11 cellular contexts compared by ENCODE assay signal in the genomic region with DNA sequence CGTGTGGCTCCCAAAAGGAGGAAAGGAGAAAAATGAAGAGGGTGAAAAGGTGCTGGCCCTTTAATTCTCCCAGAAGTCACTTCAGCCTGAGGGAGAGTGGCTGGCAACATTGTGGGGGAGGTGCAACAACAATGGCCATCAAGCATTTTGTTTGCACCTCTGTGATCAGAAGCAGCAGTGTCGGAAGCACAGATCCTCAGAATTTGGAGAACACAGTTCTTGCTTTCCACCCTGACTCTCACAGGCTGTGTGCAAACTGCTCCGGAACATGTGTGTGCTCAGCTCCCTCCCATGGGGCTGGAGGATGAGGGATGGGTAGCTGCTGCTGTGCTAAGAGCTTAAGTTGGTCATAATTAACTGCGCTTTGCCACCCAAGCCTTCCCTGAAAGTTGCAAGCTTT.
DNase-seq lines count a peak whose midpoint lies in the region; ATAC-seq and TF ChIP-seq lines count a peak whose summit lies in the region.
"Had no signal": no experiment of that assay in that cellular context is flagged by ENCODE, and none has a peak within 500 bp of the region (broad histone marks: within the 10 kb centered on the region; RNA-seq: fewer than 3 reads in every experiment).

No MANE protein-coding gene starts in this region.

- H2AFZ ChIP-seq in osteoblast (ENCODE audit: low read length): peak overlapping the region; percentile 74

- no peaks in the 10 kb centered on the region for H3K4me1 ChIP-seq in osteoblast (ENCODE audit: insufficient read depth, low read length)

- H3K27ac ChIP-seq in osteoblast (ENCODE audit: low read depth, low read length): no peak overlapping the region

- no peaks in the 10 kb centered on the region for H3K9me3 ChIP-seq in osteoblast (ENCODE audit: low read depth, low read length)

- no peaks in the 10 kb centered on the region for H3K36me3 ChIP-seq in osteoblast (ENCODE audit: insufficient read depth, low read length)

- H3K4me3 ChIP-seq in fibroblast of villous mesenchyme (ENCODE audit: low read depth, low read length) (peak overlapping the region; percentile 60), osteoblast (ENCODE audit: insufficient read depth, low read length) (peak overlapping the region; percentile 57)

- H4K20me1 ChIP-seq in osteoblast (ENCODE audit: insufficient read depth, low read length): no peaks in the 10 kb centered on the region

- peak overlapping the region; percentile 60 for H3K4me2 ChIP-seq in osteoblast (ENCODE audit: insufficient read depth, low read length)

- DNase-seq in D341Med (ENCODE audit: low spot score) (peak; percentile 58), NCI-H82 treated with DMSO at 0.1 percent for 48 hours (lab: John Stamatoyannopoulos, UW; ENCODE audit: unreplicated experiment) (peak; percentile 13), fibroblast of villous mesenchyme (ENCODE audit: low read depth) (no peak), osteoblast (ENCODE audit: insufficient read length, low spot score, missing footprints) (no peak), COR-L47 (lab: John Stamatoyannopoulos, UW) (no peak), T-helper 9 cell (no peak)
- DNase-seq: activated gamma-delta T cell treated with Interleukin-2 at 50 U/mL for 16 hours, NCI-H1436 had no signal

- no peak for TF ChIP-seq CTCF in fibroblast of villous mesenchyme (IDR thresholded peaks at IDR 0.05; ENCODE audit: insufficient read depth, low read depth, low read length)
- no peak for TF ChIP-seq CTCF in osteoblast (IDR thresholded peaks at IDR 0.05; ENCODE audit: extremely low read depth, low read depth, low read length)

- ATAC-seq in GM19328 (IDR thresholded peaks at IDR 0.05; ENCODE audit: unreplicated experiment) (no peak), HG03159 (IDR thresholded peaks at IDR 0.05; ENCODE audit: unreplicated experiment) (no peak)
- ATAC-seq: activated CD4-positive, CD25-positive, alpha-beta regulatory T cell treated with anti-CD3 and anti-CD28 coated beads, Interleukin-2, amount 50 U/mL, for 24 hours had no signal

- no peaks in the 10 kb centered on the region for H3K79me2 ChIP-seq in osteoblast (ENCODE audit: insufficient read depth, low read length)

- peaks cover 4% of the 10 kb centered on the region for H3K27me3 ChIP-seq in osteoblast (ENCODE audit: insufficient read depth, low read length)

Comparison
In these comparisons a context has a peak if more than half of its experiments do, and no peak if none do; other contexts are left out.
1. DNase-seq: peak in D341Med (single experiment) and NCI-H82 treated with DMSO at 0.1 percent for 48 hours (single experiment); none in fibroblast of villous mesenchyme (single experiment), osteoblast (single experiment), COR-L47 (single experiment) and T-helper 9 cell (single experiment).